Comparison of ENCODE assay signal across 2 cellular contexts in the genomic region with DNA sequence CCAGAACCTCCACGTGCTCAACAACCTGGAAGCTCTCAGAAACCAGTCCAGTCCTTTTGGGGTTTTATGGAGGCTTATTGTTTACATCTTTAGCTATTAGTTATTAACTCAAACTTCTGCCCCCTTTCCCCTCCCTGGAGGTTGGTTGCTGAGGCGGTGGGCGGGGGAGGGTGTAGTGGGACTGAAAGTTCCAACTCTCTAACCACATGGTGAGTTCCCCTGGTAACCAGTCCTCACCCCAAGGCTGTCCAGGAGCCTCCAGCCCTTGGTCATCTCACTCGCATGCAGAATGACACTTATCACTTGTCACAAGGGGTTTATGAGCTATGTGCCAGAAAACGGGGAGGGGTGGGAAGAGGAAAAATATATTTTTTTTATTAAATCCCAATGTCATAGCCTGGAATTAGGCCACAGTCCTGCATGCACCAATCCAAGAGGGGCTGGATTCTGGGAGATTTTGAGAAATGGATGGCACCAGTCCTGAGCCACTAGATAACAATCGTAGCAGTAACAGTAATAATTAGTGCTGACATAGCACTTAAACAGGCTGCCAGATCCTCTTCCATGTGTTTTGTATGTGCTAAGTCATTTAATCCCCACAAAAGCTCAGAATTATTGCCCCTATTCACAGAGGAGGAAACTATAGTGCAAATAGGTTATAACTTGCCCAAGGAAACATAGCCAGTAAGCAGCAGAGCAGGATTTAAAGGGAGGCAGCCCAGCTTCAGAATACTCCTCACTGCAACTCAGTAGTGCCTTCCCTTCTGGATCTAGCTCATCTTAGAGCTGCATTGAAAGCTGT.
TF ChIP-seq lines count a peak whose summit lies in the region.

No MANE protein-coding gene starts in this region.

TF ChIP-seq in HepG2, 621 proteins besides CTCF, POLR2A, EP300 and RAD21:
- TF ChIP-seq ZBTB8A (CRISPR knock-in tag; IDR thresholded peaks at IDR 0.05; ENCODE audit: borderline replicate concordance, low read depth) (no peak), ZEB1 (IDR thresholded peaks at IDR 0.05; ENCODE audit: insufficient replicate concordance, low read depth) (no peak), SALL2 (CRISPR knock-in tag; IDR thresholded peaks at IDR 0.05) (no peak), MAFK (conservative IDR thresholded peaks at IDR 0.05 in 1 of 2, IDR thresholded peaks at IDR 0.05 in 1 of 2; ENCODE audit: low read length in 2 of 2) (peak; percentile 83 to 94), MAFF (IDR thresholded peaks at IDR 0.05; ENCODE audit: low read depth, low read length) (peak; percentile 90), ZFP1 (CRISPR knock-in tag; IDR thresholded peaks at IDR 0.05) (no peak), ZNF446 (CRISPR knock-in tag; IDR thresholded peaks at IDR 0.05) (no peak), SIX4 (CRISPR knock-in tag; IDR thresholded peaks at IDR 0.05) (no peak), GABPA (IDR thresholded peaks at IDR 0.05; ENCODE audit: low read depth, low read length) (no peak), GABPA (CRISPR knock-in tag; IDR thresholded peaks at IDR 0.05; ENCODE audit: low read depth) (no peak)
- TF ChIP-seq, protein P1, sequence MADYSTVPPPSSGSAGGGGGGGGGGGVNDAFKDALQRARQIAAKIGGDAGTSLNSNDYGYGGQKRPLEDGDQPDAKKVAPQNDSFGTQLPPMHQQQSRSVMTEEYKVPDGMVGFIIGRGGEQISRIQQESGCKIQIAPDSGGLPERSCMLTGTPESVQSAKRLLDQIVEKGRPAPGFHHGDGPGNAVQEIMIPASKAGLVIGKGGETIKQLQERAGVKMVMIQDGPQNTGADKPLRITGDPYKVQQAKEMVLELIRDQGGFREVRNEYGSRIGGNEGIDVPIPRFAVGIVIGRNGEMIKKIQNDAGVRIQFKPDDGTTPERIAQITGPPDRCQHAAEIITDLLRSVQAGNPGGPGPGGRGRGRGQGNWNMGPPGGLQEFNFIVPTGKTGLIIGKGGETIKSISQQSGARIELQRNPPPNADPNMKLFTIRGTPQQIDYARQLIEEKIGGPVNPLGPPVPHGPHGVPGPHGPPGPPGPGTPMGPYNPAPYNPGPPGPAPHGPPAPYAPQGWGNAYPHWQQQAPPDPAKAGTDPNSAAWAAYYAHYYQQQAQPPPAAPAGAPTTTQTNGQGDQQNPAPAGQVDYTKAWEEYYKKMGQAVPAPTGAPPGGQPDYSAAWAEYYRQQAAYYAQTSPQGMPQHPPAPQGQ (CRISPR knock-in tag; IDR thresholded peaks at IDR 0.05; ENCODE audit: borderline replicate concordance), result no peak
- TF ChIP-seq, protein P2, sequence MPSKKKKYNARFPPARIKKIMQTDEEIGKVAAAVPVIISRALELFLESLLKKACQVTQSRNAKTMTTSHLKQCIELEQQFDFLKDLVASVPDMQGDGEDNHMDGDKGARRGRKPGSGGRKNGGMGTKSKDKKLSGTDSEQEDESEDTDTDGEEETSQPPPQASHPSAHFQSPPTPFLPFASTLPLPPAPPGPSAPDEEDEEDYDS (CRISPR knock-in tag; IDR thresholded peaks at IDR 0.05), result no peak
- TF ChIP-seq, protein P3, sequence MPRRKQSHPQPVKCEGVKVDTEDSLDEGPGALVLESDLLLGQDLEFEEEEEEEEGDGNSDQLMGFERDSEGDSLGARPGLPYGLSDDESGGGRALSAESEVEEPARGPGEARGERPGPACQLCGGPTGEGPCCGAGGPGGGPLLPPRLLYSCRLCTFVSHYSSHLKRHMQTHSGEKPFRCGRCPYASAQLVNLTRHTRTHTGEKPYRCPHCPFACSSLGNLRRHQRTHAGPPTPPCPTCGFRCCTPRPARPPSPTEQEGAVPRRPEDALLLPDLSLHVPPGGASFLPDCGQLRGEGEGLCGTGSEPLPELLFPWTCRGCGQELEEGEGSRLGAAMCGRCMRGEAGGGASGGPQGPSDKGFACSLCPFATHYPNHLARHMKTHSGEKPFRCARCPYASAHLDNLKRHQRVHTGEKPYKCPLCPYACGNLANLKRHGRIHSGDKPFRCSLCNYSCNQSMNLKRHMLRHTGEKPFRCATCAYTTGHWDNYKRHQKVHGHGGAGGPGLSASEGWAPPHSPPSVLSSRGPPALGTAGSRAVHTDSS (CRISPR knock-in tag; conservative IDR thresholded peaks at IDR 0.05), result no peak

TF ChIP-seq in H1, 55 proteins besides CTCF, POLR2A, EP300 and RAD21:
- TF ChIP-seq MAFK (IDR thresholded peaks at IDR 0.05; ENCODE audit: low read depth, low read length), result peak; percentile 65
- no peak for TF ChIP-seq RFX5 (IDR thresholded peaks at IDR 0.05; ENCODE audit: borderline replicate concordance, low read depth, low read length)
